In genomic region chr5:123628860-123629544, GRCh38 we compare ENCODE assay signal across 2 cellular contexts.
TF ChIP-seq lines count a peak whose summit lies in the region.

No MANE protein-coding gene starts in this region.

TF ChIP-seq in SK-N-SH, 30 proteins besides CTCF, POLR2A, EP300 and RAD21 (continued from another document):
- no peak for TF ChIP-seq ZBTB33 (IDR thresholded peaks at IDR 0.05; ENCODE audit: borderline replicate concordance, low read depth)
- no peak for TF ChIP-seq USF1 (IDR thresholded peaks at IDR 0.05; ENCODE audit: borderline replicate concordance, low read depth)
- no peak for TF ChIP-seq TAF1 (IDR thresholded peaks at IDR 0.05; ENCODE audit: borderline replicate concordance, low read depth, low read length)
- TF ChIP-seq CHD2 (IDR thresholded peaks at IDR 0.05; ENCODE audit: low read length, partially characterized antibody), result no peak

TF ChIP-seq in SK-N-SH treated with all-trans-retinoic acid at 6 μM for 48 hours, 23 proteins besides CTCF, POLR2A, EP300 and RAD21 (continued from another document):
- TF ChIP-seq ZNF565 (CRISPR knock-in tag; conservative IDR thresholded peaks at IDR 0.05; ENCODE audit: low read depth) (no peak), TCF4 (CRISPR knock-in tag; IDR thresholded peaks at IDR 0.05; ENCODE audit: borderline replicate concordance) (no peak), RARB (CRISPR knock-in tag; IDR thresholded peaks at IDR 0.05) (no peak), PATZ1 (CRISPR knock-in tag; IDR thresholded peaks at IDR 0.05; ENCODE audit: borderline replicate concordance) (no peak), OSR1 (CRISPR knock-in tag; IDR thresholded peaks at IDR 0.05) (no peak), TOX (CRISPR knock-in tag; IDR thresholded peaks at IDR 0.05; ENCODE audit: borderline replicate concordance) (no peak)
